Comparison of ENCODE assay signal across 9 cellular contexts in genomic region chr6:235763-236360, GRCh38. TPM values are rescaled to one million over a fixed set of nuclear protein-coding genes. Genes with fewer than 3 reads are reported as not detected.
DNase-seq lines count a peak whose midpoint lies in the region; ATAC-seq and TF ChIP-seq lines count a peak whose summit lies in the region.
"Had no signal": no experiment of that assay in that cellular context is flagged by ENCODE, and none has a peak within 500 bp of the region (broad histone marks: within the 10 kb centered on the region; RNA-seq: fewer than 3 reads in every experiment).

No MANE protein-coding gene starts in this region.

- peaks cover 47% of the 10 kb centered on the region for H3K4me1 Mint-ChIP-seq in activated CD4-positive, alpha-beta T cell treated with anti-CD3 and anti-CD28 coated beads, Interleukin-2, amount 10 ng/mL, durations not matched to agents 7 days and 5 days

- peak overlapping the region; percentile 65 for H3K4me2 ChIP-seq in skeletal muscle satellite cell (ENCODE audit: low read length)

- peaks cover 1% of the 10 kb centered on the region for H3K36me3 Mint-ChIP-seq in activated CD4-positive, alpha-beta T cell treated with anti-CD3 and anti-CD28 coated beads, Interleukin-2, amount 10 ng/mL, durations not matched to agents 7 days and 5 days (ENCODE audit: low read depth)

- H3K36me3 ChIP-seq in skeletal muscle satellite cell (ENCODE audit: insufficient read depth, low read length): no peaks in the 10 kb centered on the region
- H3K36me3 ChIP-seq in body of pancreas (replicated peaks in 1 of 2; ENCODE audit: insufficient read depth in 1 of 2, low read depth in 2 of 2): no peaks in the 10 kb centered on the region

- peak overlapping the region; percentile 89 for H3K27ac Mint-ChIP-seq in activated CD4-positive, alpha-beta T cell treated with anti-CD3 and anti-CD28 coated beads, Interleukin-2, amount 10 ng/mL, durations not matched to agents 7 days and 5 days

- peak; percentile 53 for ATAC-seq in GM18858 (IDR thresholded peaks at IDR 0.05; ENCODE audit: unreplicated experiment)
- peak; percentile 62 for ATAC-seq in HG03196 (IDR thresholded peaks at IDR 0.05; ENCODE audit: unreplicated experiment)
- ATAC-seq in body of pancreas: no peak

- H3K4me3 ChIP-seq in fibroblast of villous mesenchyme (ENCODE audit: low read depth, low read length) (peak overlapping the region; percentile 43), skeletal muscle satellite cell (ENCODE audit: low read length) (peak overlapping the region; percentile 38), body of pancreas (no peak overlapping the region)

- no peak overlapping the region for H3K27ac ChIP-seq in body of pancreas
- H3K27ac ChIP-seq: VCaP had no signal

- no peak for TF ChIP-seq CTCF in fibroblast of villous mesenchyme (IDR thresholded peaks at IDR 0.05; ENCODE audit: insufficient read depth, low read depth, low read length)
- TF ChIP-seq CTCF in body of pancreas (IDR thresholded peaks at IDR 0.05): no peak

- no peaks in the 10 kb centered on the region for H3K27me3 Mint-ChIP-seq in activated CD4-positive, alpha-beta T cell treated with anti-CD3 and anti-CD28 coated beads, Interleukin-2, amount 10 ng/mL, durations not matched to agents 7 days and 5 days

- intact Hi-C loops in body of pancreas (cut with DNase I): no loop called here

- H3K4me1 ChIP-seq in skeletal muscle satellite cell (ENCODE audit: control insufficient read depth, insufficient read depth, low read length) (no peaks in the 10 kb centered on the region), body of pancreas (no peaks in the 10 kb centered on the region)

- peak overlapping the region; percentile 49 for H3K4me3 Mint-ChIP-seq in activated CD4-positive, alpha-beta T cell treated with anti-CD3 and anti-CD28 coated beads, Interleukin-2, amount 10 ng/mL, durations not matched to agents 7 days and 5 days

- TF ChIP-seq POLR2A in body of pancreas (IDR thresholded peaks at IDR 0.05): no peak

- H3K9me3 Mint-ChIP-seq in activated CD4-positive, alpha-beta T cell treated with anti-CD3 and anti-CD28 coated beads, Interleukin-2, amount 10 ng/mL, durations not matched to agents 7 days and 5 days: no peaks in the 10 kb centered on the region

- peak overlapping the region; percentile 42 for H3K9ac ChIP-seq in skeletal muscle satellite cell (ENCODE audit: low read depth, low read length)

- CTCF ChIA-PET in activated CD4-positive, alpha-beta T cell treated with anti-CD3 and anti-CD28 coated beads, Interleukin-2, amount 10 ng/mL, durations not matched to agents 7 days and 5 days (lab: Charles Lee): interaction anchor here (1.0 kb wide), 1 partner anchor 36 kb away, joined by 4 read pairs; no protein-coding TSS in a partner anchor

- POLR2A ChIA-PET in activated CD4-positive, alpha-beta T cell treated with anti-CD3 and anti-CD28 coated beads, Interleukin-2, amount 10 ng/mL, durations not matched to agents 7 days and 5 days (lab: Charles Lee): no interaction called here

- H3K9me3 ChIP-seq in skeletal muscle satellite cell (replicated peaks; ENCODE audit: low read length): no peaks in the 10 kb centered on the region
- H3K9me3 ChIP-seq in body of pancreas: no peaks in the 10 kb centered on the region

- peak; percentile 72 for DNase-seq in activated CD4-positive, alpha-beta T cell treated with anti-CD3 and anti-CD28 coated beads, Interleukin-2, amount 10 ng/mL, durations not matched to agents 7 days and 5 days
- DNase-seq in fibroblast of villous mesenchyme (ENCODE audit: low read depth) (peak; percentile 47), body of pancreas (no peak), inferior parietal cortex (ENCODE audit: extremely low spot score) (no peak), amniotic stem cell (lab: John Stamatoyannopoulos, UW) (no peak)

- WGBS in body of pancreas, 2 donors: 19 to 25% methylated on average over 2 of the region's 2 CpGs

- H3K27me3 ChIP-seq in skeletal muscle satellite cell (ENCODE audit: control insufficient read depth, insufficient read depth, low read length) (peaks cover 5% of the 10 kb centered on the region), body of pancreas (no peaks in the 10 kb centered on the region)

RNA-seq across cellular contexts. Expression of gene DUSP22, which starts 56.4 kb away (rescaled TPM):
- total RNA-seq in activated CD4-positive, alpha-beta T cell treated with anti-CD3 and anti-CD28 coated beads, Interleukin-2, amount 10 ng/mL, durations not matched to agents 7 days and 5 days: 10 to 100 TPM; 35.3 to 36.7 TPM
- total RNA-seq in fibroblast of villous mesenchyme: 14.2 and 14.7 TPM in 2 replicates
- total RNA-seq in skeletal muscle satellite cell (2012; rRNA removed): 8.3 and 14.4 TPM in 2 replicates
- total RNA-seq in body of pancreas: 10 to 100 TPM; 13.8 to 34.8 TPM

Comparison
In these comparisons a context has a peak if more than half of its experiments do, and no peak if none do; other contexts are left out.
1. DNase-seq: peak in activated CD4-positive, alpha-beta T cell treated with anti-CD3 and anti-CD28 coated beads, Interleukin-2, amount 10 ng/mL, durations not matched to agents 7 days and 5 days (single experiment) and fibroblast of villous mesenchyme (single experiment); none in body of pancreas (0 of 4), inferior parietal cortex (single experiment) and amniotic stem cell (single experiment).
2. H3K4me3 ChIP-seq: peak in fibroblast of villous mesenchyme (single experiment) and skeletal muscle satellite cell (single experiment); none in body of pancreas (0 of 2).